8 cellular contexts compared by ENCODE assay signal in genomic region chr6:63598251-63599036, GRCh38.
DNase-seq lines count a peak whose midpoint lies in the region; ATAC-seq and TF ChIP-seq lines count a peak whose summit lies in the region.

No MANE protein-coding gene starts in this region.

- peak; percentile 88 for TF ChIP-seq CTCF in WERI-Rb-1 (IDR thresholded peaks at IDR 0.05; ENCODE audit: low read depth, low read length)

- H3K79me2 ChIP-seq in ACC112 (ENCODE audit: control insufficient read depth, insufficient read depth, low read length, unreplicated experiment) = no peaks in the 10 kb centered on the region

- H3K36me3 ChIP-seq in ACC112 (ENCODE audit: insufficient read depth, low read length) = no peaks in the 10 kb centered on the region
- H3K36me3 ChIP-seq in WERI-Rb-1 = no peaks in the 10 kb centered on the region

- H3K27ac ChIP-seq in ACC112 (ENCODE audit: low read depth, low read length) = no peak overlapping the region
- H3K27ac ChIP-seq in WERI-Rb-1 = peak overlapping the region; percentile 28; the same call in 1 of the 2 replicates
- peak overlapping the region; percentile 64 for H3K27ac ChIP-seq in caudate nucleus (ENCODE audit: low read depth, low read length)

- DNase-seq in NCI-H2107 treated with DMSO at 0.1 percent for 48 hours (lab: John Stamatoyannopoulos, UW; ENCODE audit: unreplicated experiment) = peak; percentile 84
- peak; percentile 83 for DNase-seq in WERI-Rb-1
- DNase-seq in caudate nucleus (lab: John Stamatoyannopoulos, UW) = peak in 59 of 61 donors; percentile 8 to 87 (median 54)
- DNase-seq in iris pigment epithelial cell (ENCODE audit: low read depth) = peak; percentile 51
- DNase-seq in stimulated activated CD4-positive, alpha-beta T cell treated with anti-CD3 and anti-CD28 coated beads, Interleukin-15, amount 100 ng/mL, for 1 hour (ENCODE audit: low read depth in 1 of 2, low spot score in 1 of 2) = peak; percentile 40 to 43

- H3K27me3 ChIP-seq in ACC112 (ENCODE audit: insufficient read depth, low read length) (no peaks in the 10 kb centered on the region), WERI-Rb-1 (ENCODE audit: insufficient read depth, low read depth, severe bottlenecking) (no peaks in the 10 kb centered on the region)

- peaks cover 5% of the 10 kb centered on the region for H3K4me1 ChIP-seq in ACC112 (ENCODE audit: control insufficient read depth, insufficient read depth, low read length, unreplicated experiment)

- no peaks in the 10 kb centered on the region for H3K9me3 ChIP-seq in WERI-Rb-1 (ENCODE audit: severe bottlenecking)

- H3K4me3 ChIP-seq in ACC112 (ENCODE audit: low read depth, low read length) = peak overlapping the region; percentile 80
- peak overlapping the region; percentile 59 for H3K4me3 ChIP-seq in WERI-Rb-1 (ENCODE audit: low read depth, low read length)

- H2AFZ ChIP-seq in ACC112 (ENCODE audit: low read length, unreplicated experiment) = peak overlapping the region; percentile 78

- ATAC-seq in GM18867 (IDR thresholded peaks at IDR 0.05; ENCODE audit: unreplicated experiment) (peak; percentile 100), HG03097 (IDR thresholded peaks at IDR 0.05; ENCODE audit: low FRiP score, unreplicated experiment) (peak; percentile 99)
